Comparison of ENCODE assay signal across 1 cellular context in the genomic region with DNA sequence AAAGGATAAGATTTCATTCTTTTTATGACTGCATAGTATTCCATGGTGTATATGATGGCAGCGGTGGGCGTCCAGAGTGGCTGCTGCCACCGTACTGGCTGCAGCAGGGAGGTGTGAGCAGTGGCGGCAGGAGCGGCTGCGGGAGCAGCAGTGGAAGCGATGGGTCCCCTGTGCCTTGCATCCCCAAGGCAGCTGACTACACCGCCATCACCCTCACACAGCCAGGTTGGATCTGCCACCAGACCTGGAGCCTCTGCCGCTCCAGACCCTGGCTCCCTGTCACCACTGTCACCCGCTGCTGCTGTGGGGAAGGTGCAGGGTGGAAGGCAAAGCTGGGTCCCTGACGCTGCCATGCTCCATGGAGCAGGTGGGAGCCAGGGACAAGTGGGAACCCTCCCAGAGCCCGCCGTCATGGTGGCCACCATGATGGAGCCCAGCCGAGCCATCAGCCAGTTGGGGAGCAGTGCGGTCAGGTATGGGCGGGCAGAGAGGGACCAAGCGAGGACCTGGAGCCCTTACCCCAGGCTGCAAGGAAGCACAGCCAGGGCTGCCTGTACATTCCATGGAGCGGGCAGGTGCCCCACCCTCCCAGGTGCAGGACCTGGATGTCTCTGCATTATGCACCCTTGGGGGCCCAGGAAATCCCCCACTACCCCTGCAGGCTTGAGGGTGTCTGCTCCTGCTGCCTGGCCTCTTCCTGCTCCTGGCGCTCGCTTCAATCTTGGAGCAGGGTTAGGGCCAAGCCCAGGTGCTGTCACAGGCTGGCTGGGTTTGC.
TF ChIP-seq lines count a peak whose summit lies in the region.

No MANE protein-coding gene starts in this region.

TF ChIP-seq in IMR-90, 13 proteins besides CTCF, POLR2A, EP300 and RAD21:
- TF ChIP-seq RCOR1 (IDR thresholded peaks at IDR 0.05; ENCODE audit: insufficient replicate concordance, low read length) = no peak
- no peak for TF ChIP-seq MAZ (IDR thresholded peaks at IDR 0.05; ENCODE audit: borderline replicate concordance, low read depth, low read length)
- TF ChIP-seq, protein P1, sequence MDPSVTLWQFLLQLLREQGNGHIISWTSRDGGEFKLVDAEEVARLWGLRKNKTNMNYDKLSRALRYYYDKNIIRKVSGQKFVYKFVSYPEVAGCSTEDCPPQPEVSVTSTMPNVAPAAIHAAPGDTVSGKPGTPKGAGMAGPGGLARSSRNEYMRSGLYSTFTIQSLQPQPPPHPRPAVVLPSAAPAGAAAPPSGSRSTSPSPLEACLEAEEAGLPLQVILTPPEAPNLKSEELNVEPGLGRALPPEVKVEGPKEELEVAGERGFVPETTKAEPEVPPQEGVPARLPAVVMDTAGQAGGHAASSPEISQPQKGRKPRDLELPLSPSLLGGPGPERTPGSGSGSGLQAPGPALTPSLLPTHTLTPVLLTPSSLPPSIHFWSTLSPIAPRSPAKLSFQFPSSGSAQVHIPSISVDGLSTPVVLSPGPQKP (IDR thresholded peaks at IDR 0.05; ENCODE audit: borderline replicate concordance, low read depth, low read length) = no peak
- no peak for TF ChIP-seq CEBPB (IDR thresholded peaks at IDR 0.05; ENCODE audit: low read depth, low read length)
- no peak for TF ChIP-seq NFE2L2 (IDR thresholded peaks at IDR 0.05; ENCODE audit: low read depth, low read length)
- TF ChIP-seq FOS (IDR thresholded peaks at IDR 0.05; ENCODE audit: low read depth, low read length) = no peak
- no peak for TF ChIP-seq SMC3 (IDR thresholded peaks at IDR 0.05; ENCODE audit: low read depth, low read length)
- TF ChIP-seq BHLHE40 (IDR thresholded peaks at IDR 0.05; ENCODE audit: low read depth, low read length) = no peak
- no peak for TF ChIP-seq RFX5 (IDR thresholded peaks at IDR 0.05; ENCODE audit: low read depth, low read length)
